ENCODE assay signal across 15 cellular contexts in the genomic region with DNA sequence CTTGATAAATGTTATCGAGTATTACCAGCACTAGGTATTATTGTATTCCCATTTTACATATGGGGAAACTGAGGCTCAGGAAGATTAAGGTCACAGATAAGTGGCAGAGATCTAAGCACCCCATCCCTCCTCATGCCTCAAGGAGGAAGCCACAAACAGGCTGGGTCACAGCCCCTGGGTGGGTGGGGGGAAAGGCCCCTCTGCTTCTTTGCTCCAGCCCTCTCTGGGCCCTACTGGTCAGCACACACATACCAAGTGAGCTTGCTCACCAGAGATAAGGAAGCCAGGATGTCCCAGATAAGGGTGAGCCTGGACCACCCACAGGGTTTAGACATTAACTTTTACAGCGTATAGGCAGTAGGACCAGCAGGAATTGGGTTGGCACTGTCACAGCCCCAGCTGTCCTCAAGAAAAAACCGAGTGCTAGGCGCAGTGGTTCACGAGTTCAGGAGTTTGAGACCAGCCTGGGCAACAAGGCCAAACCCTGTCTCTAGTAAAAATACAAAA. TPM values are rescaled to one million over a fixed set of nuclear protein-coding genes. Genes with fewer than 3 reads are reported as not detected.
A peak's percentile ranks its signal among the peaks of the same experiment; 100 is the strongest.
DNase-seq lines count a peak whose midpoint lies in the region; ATAC-seq and TF ChIP-seq lines count a peak whose summit lies in the region.
"Had no signal": no experiment of that assay in that cellular context is flagged by ENCODE, and none has a peak within 500 bp of the region (broad histone marks: within the 10 kb centered on the region; RNA-seq: fewer than 3 reads in every experiment).

No MANE protein-coding gene starts in this region.

- H3K4me1 ChIP-seq in OCI-LY7 (ENCODE audit: insufficient read depth, low read length, poor library complexity, severe bottlenecking) = peaks cover 50% of the 10 kb centered on the region

- DNase-seq in A172 (ENCODE audit: low spot score) = peak; percentile 79
- peak; percentile 22 for DNase-seq in EH (ENCODE audit: low read depth)
- no peak for DNase-seq in activated CD8-positive, alpha-beta T cell treated with anti-CD3 and anti-CD28 coated beads, Interleukin-2, amount 10 ng/mL, durations not matched to agents 7 days and 5 days
- no peak for DNase-seq in left colon
- DNase-seq in OCI-LY7 (ENCODE audit: low spot score) = no peak
- DNase-seq in cerebellar nuclear complex (lab: John Stamatoyannopoulos, UW) = no peak
- DNase-seq: activated naive CD8-positive, alpha-beta T cell treated with anti-CD3 and anti-CD28 coated beads, Interleukin-2, amount 10 ng/mL, durations not matched to agents 7 days and 5 days; GF-D8; retina; stimulated activated CD4-positive, alpha-beta T cell treated with anti-CD3 and anti-CD28 coated beads, Interleukin-2, amount 100 ng/mL, for 48 hours had no signal

- H3K27ac Mint-ChIP-seq in activated CD8-positive, alpha-beta T cell treated with anti-CD3 and anti-CD28 coated beads, Interleukin-2, amount 10 ng/mL, durations not matched to agents 7 days and 5 days = peak overlapping the region; percentile 60
- H3K27ac Mint-ChIP-seq: activated naive CD8-positive, alpha-beta T cell treated with anti-CD3 and anti-CD28 coated beads, Interleukin-2, amount 10 ng/mL, durations not matched to agents 7 days and 5 days; dendritic cell treated with granulocyte-macrophage colony-stimulating factor and Interleukin-4, amounts not matched to agents 40 ng/mL and 50 ng/mL, for 4 days had no signal

- peaks cover 21% of the 10 kb centered on the region for H3K79me2 ChIP-seq in OCI-LY7 (ENCODE audit: insufficient read depth, low read depth, low read length)

- H3K4me1 Mint-ChIP-seq in activated CD8-positive, alpha-beta T cell treated with anti-CD3 and anti-CD28 coated beads, Interleukin-2, amount 10 ng/mL, durations not matched to agents 7 days and 5 days (ENCODE audit: low read depth) = peaks cover 62% of the 10 kb centered on the region

- TF ChIP-seq CTCF in OCI-LY7 (conservative IDR thresholded peaks at IDR 0.05; ENCODE audit: low read length) = no peak

- H3K4me3 Mint-ChIP-seq in activated CD8-positive, alpha-beta T cell treated with anti-CD3 and anti-CD28 coated beads, Interleukin-2, amount 10 ng/mL, durations not matched to agents 7 days and 5 days = no peak overlapping the region
- H3K4me3 Mint-ChIP-seq: activated naive CD8-positive, alpha-beta T cell treated with anti-CD3 and anti-CD28 coated beads, Interleukin-2, amount 10 ng/mL, durations not matched to agents 7 days and 5 days; dendritic cell treated with granulocyte-macrophage colony-stimulating factor and Interleukin-4, amounts not matched to agents 40 ng/mL and 50 ng/mL, for 4 days had no signal

- no peaks in the 10 kb centered on the region for H3K27me3 Mint-ChIP-seq in activated CD8-positive, alpha-beta T cell treated with anti-CD3 and anti-CD28 coated beads, Interleukin-2, amount 10 ng/mL, durations not matched to agents 7 days and 5 days (ENCODE audit: low read depth)
- H3K27me3 Mint-ChIP-seq: activated naive CD8-positive, alpha-beta T cell treated with anti-CD3 and anti-CD28 coated beads, Interleukin-2, amount 10 ng/mL, durations not matched to agents 7 days and 5 days; dendritic cell treated with granulocyte-macrophage colony-stimulating factor and Interleukin-4, amounts not matched to agents 40 ng/mL and 50 ng/mL, for 4 days had no signal

- peaks cover 13% of the 10 kb centered on the region; the same call in 1 of the 2 replicates for H3K36me3 ChIP-seq in OCI-LY7 (ENCODE audit: insufficient read depth, low read length)

- no peak overlapping the region for H3K4me3 ChIP-seq in OCI-LY7 (ENCODE audit: low read depth, low read length, poor library complexity, severe bottlenecking)

- CTCF ChIA-PET in activated CD8-positive, alpha-beta T cell treated with anti-CD3 and anti-CD28 coated beads, Interleukin-2, amount 10 ng/mL, durations not matched to agents 7 days and 5 days (lab: Charles Lee) = interaction anchor here (0.6 to 1.7 kb wide), 2 partner anchors 9 to 17 kb away, joined by 3 to 4 read pairs; no protein-coding TSS in a partner anchor
- CTCF ChIA-PET in OCI-LY7 (lab: Charles Lee; ENCODE audit: unreplicated experiment) = no interaction called here

- POLR2A ChIA-PET in activated CD8-positive, alpha-beta T cell treated with anti-CD3 and anti-CD28 coated beads, Interleukin-2, amount 10 ng/mL, durations not matched to agents 7 days and 5 days (lab: Charles Lee) = interaction anchor here (0.6 to 2.4 kb wide), 2 partner anchors 26 to 31 kb away, joined by 3 to 8 read pairs; no protein-coding TSS in a partner anchor
- POLR2A ChIA-PET in OCI-LY7 (lab: Charles Lee) = interaction anchor here (0.9 to 1.5 kb wide), 3 partner anchors 13 to 150 kb away, joined by 3 read pairs; no protein-coding TSS in a partner anchor

- no peak overlapping the region for H3K27ac ChIP-seq in OCI-LY7 (ENCODE audit: low read depth, low read length, poor library complexity, severe bottlenecking)

- H4K20me1 ChIP-seq in OCI-LY7 (ENCODE audit: insufficient read depth, low read length) = no peaks in the 10 kb centered on the region

- peaks cover 57% of the 10 kb centered on the region for H3K36me3 Mint-ChIP-seq in activated CD8-positive, alpha-beta T cell treated with anti-CD3 and anti-CD28 coated beads, Interleukin-2, amount 10 ng/mL, durations not matched to agents 7 days and 5 days (ENCODE audit: low read depth)

- no peaks in the 10 kb centered on the region for H3K9me3 ChIP-seq in OCI-LY7 (ENCODE audit: low read length)

- intact Hi-C loops in left colon (cut with DNase I, micrococcal nuclease) = no loop called here
- intact Hi-C loops in OCI-LY7 (cut with micrococcal nuclease; ENCODE audit: unreplicated experiment) = no loop called here

- H3K9me2 ChIP-seq in OCI-LY7 (ENCODE audit: insufficient read depth, low read length) = no peaks in the 10 kb centered on the region

- H3K9me3 Mint-ChIP-seq in activated CD8-positive, alpha-beta T cell treated with anti-CD3 and anti-CD28 coated beads, Interleukin-2, amount 10 ng/mL, durations not matched to agents 7 days and 5 days (ENCODE audit: insufficient read depth) = peaks cover 3% of the 10 kb centered on the region
- H3K9me3 Mint-ChIP-seq: activated naive CD8-positive, alpha-beta T cell treated with anti-CD3 and anti-CD28 coated beads, Interleukin-2, amount 10 ng/mL, durations not matched to agents 7 days and 5 days; dendritic cell treated with granulocyte-macrophage colony-stimulating factor and Interleukin-4, amounts not matched to agents 40 ng/mL and 50 ng/mL, for 4 days had no signal

- H2AFZ ChIP-seq in OCI-LY7 (ENCODE audit: low read length) = no peak overlapping the region

- no peak for ATAC-seq in activated CD8-positive, alpha-beta T cell treated with anti-CD3 and anti-CD28 coated beads, Interleukin-2, amount 10 ng/mL, durations not matched to agents 7 days and 5 days
- ATAC-seq in left colon (peak; percentile 58), HG03108 (IDR thresholded peaks at IDR 0.05; ENCODE audit: unreplicated experiment) (no peak), GM18498 (IDR thresholded peaks at IDR 0.05; ENCODE audit: unreplicated experiment) (no peak)
- ATAC-seq: Panc1 had no signal

- no peak overlapping the region for H3K4me2 ChIP-seq in OCI-LY7 (ENCODE audit: low read length)

- no TSS peak for BruUV-seq in OCI-LY7 (replicated peaks; lab: Mats Ljungman, UMichigan)

RNA-seq across cellular contexts. Expression of gene STK10, which starts 45.3 kb away (rescaled TPM):
- 13.2 and 17.9 TPM in 2 replicates for total RNA-seq in A172 (2014; rRNA removed; shearing (Covaris generic))
- 100 to 1,000 TPM; 294 to 299 TPM for total RNA-seq in activated CD8-positive, alpha-beta T cell treated with anti-CD3 and anti-CD28 coated beads, Interleukin-2, amount 10 ng/mL, durations not matched to agents 7 days and 5 days
- 10 to 100 TPM; 32.6 to 35.7 TPM for total RNA-seq in left colon
- 53.1 and 53.7 TPM in 2 replicates for total RNA-seq in OCI-LY7 (2014; rRNA removed; shearing (Covaris generic))
- 89.7 and 95.9 TPM in 2 replicates for total RNA-seq in OCI-LY7 (2022)

RNA-seq across cellular contexts. Expression of gene EFCAB9, which starts 51.2 kb away (rescaled TPM):
- total RNA-seq in A172 (2014; rRNA removed; shearing (Covaris generic)) = not detected in 2 replicates
- total RNA-seq in activated CD8-positive, alpha-beta T cell treated with anti-CD3 and anti-CD28 coated beads, Interleukin-2, amount 10 ng/mL, durations not matched to agents 7 days and 5 days = not detected
- total RNA-seq in left colon = not detected
- total RNA-seq in OCI-LY7 (2014; rRNA removed; shearing (Covaris generic)) = not detected in 2 replicates
- not detected in 2 replicates for total RNA-seq in OCI-LY7 (2022)
- total RNA-seq: activated naive CD8-positive, alpha-beta T cell treated with anti-CD3 and anti-CD28 coated beads, Interleukin-2, amount 10 ng/mL, durations not matched to agents 7 days and 5 days; T-helper 1 cell treated with Interleukin-12 subunit alpha and Interleukin-12 subunit beta and Interleukin-4 antibody, amounts not matched to agents 30 ng/mL and 1 ng/mL, for 36 hours had no signal

Comparison
In these comparisons a context has a peak if more than half of its experiments do, and no peak if none do; other contexts are left out.
1. DNase-seq: peak in A172 (single experiment) and EH (single experiment); none in activated CD8-positive, alpha-beta T cell treated with anti-CD3 and anti-CD28 coated beads, Interleukin-2, amount 10 ng/mL, durations not matched to agents 7 days and 5 days (single experiment), left colon (0 of 2), OCI-LY7 (single experiment) and cerebellar nuclear complex (0 of 2).